ENCODE assay signal across 27 cellular contexts in the genomic region with DNA sequence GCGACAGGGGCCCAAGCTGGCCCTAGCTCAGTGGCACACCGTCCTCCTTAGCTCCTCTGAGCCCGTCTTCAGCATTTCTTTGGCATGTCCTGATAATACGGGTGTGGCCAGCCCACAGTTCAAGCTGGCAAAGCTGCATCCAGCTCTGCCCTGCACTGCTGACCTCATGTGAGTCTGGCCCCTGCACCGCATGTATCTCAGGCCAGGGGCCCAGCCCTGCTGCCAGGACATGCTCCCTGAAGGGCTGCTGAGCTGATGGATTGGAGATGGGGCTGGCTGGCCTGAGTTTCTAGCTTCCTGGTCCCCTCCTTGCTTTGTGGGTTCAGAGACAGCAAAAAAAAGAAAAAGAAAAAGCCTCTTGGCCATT. TPM values are rescaled to one million over a fixed set of nuclear protein-coding genes. Genes with fewer than 3 reads are reported as not detected.
DNase-seq lines count a peak whose midpoint lies in the region; ATAC-seq and TF ChIP-seq lines count a peak whose summit lies in the region.
"Had no signal": no experiment of that assay in that cellular context is flagged by ENCODE, and none has a peak within 500 bp of the region (broad histone marks: within the 10 kb centered on the region; RNA-seq: fewer than 3 reads in every experiment).

No MANE protein-coding gene starts in this region.

- H3K27me3 Mint-ChIP-seq in chondrocyte (ENCODE audit: low read depth) = peaks cover 36% of the 10 kb centered on the region

- intact Hi-C loops in right cardiac atrium (cut with DNase I) = no loop called here
- intact Hi-C loops in sciatic nerve (cut with DNase I) = no loop called here

- no peaks in the 10 kb centered on the region for H3K27me3 ChIP-seq in right cardiac atrium (ENCODE audit: control insufficient read depth, insufficient read depth)

- peaks cover 6% of the 10 kb centered on the region for H3K4me1 Mint-ChIP-seq in chondrocyte (ENCODE audit: low read depth)
- H3K4me1 Mint-ChIP-seq: central memory CD8-positive, alpha-beta T cell had no signal

- no peaks in the 10 kb centered on the region for H3K9me3 ChIP-seq in right cardiac atrium (ENCODE audit: control insufficient read depth, low read length)

- peak overlapping the region; percentile 17 for H3K27ac Mint-ChIP-seq in chondrocyte (ENCODE audit: unreplicated experiment)
- H3K27ac Mint-ChIP-seq: activated naive CD4-positive, alpha-beta T cell treated with anti-CD3 and anti-CD28 coated beads for 36 hours; CD4-positive, CD25-positive, alpha-beta regulatory T cell; stimulated activated naive CD8-positive, alpha-beta T cell treated with anti-CD3 and anti-CD28 coated beads, Interleukin-15, amount 100 ng/mL, for 72 hours had no signal

- H3K4me3 ChIP-seq in right cardiac atrium (ENCODE audit: low read length) = no peak overlapping the region
- no peak overlapping the region for H3K4me3 ChIP-seq in foreskin fibroblast (ENCODE audit: low read depth in 1 of 2, low read length in 2 of 2)
- H3K4me3 ChIP-seq: smooth muscle cell had no signal

- ATAC-seq in right cardiac atrium = peak; percentile 17 to 51
- peak; percentile 27 for ATAC-seq in sciatic nerve
- no peak for ATAC-seq in HG02678 (IDR thresholded peaks at IDR 0.05; ENCODE audit: unreplicated experiment)
- ATAC-seq in HG03095 (IDR thresholded peaks at IDR 0.05; ENCODE audit: unreplicated experiment) = no peak
- ATAC-seq: activated T-cell treated with anti-CD3 and anti-CD28 coated beads, Interleukin-2, amount 50 U/mL, for 4 hours; stimulated activated naive CD8-positive, alpha-beta T cell treated with anti-CD3 and anti-CD28 coated beads, Interleukin-15, amount 100 ng/mL, for 72 hours had no signal

- TF ChIP-seq CTCF in chondrocyte (IDR thresholded peaks at IDR 0.05) (no peak), foreskin fibroblast (IDR thresholded peaks at IDR 0.05; ENCODE audit: low read depth, low read length) (no peak)

- H3K4me1 ChIP-seq in right cardiac atrium (ENCODE audit: control insufficient read depth, insufficient read depth, low read length) = no peaks in the 10 kb centered on the region

- H3K9me3 Mint-ChIP-seq in chondrocyte (ENCODE audit: low read depth) = no peaks in the 10 kb centered on the region
- H3K9me3 Mint-ChIP-seq: activated naive CD4-positive, alpha-beta T cell treated with anti-CD3 and anti-CD28 coated beads for 36 hours; activated T-cell treated with anti-CD3 and anti-CD28 coated beads, Interleukin-2, amount 50 U/mL, for 4 hours; central memory CD8-positive, alpha-beta T cell; stimulated activated naive CD8-positive, alpha-beta T cell treated with anti-CD3 and anti-CD28 coated beads, Interleukin-15, amount 100 ng/mL, for 72 hours had no signal

- no peak overlapping the region for H3K4me3 Mint-ChIP-seq in chondrocyte (ENCODE audit: unreplicated experiment)
- H3K4me3 Mint-ChIP-seq: activated naive CD4-positive, alpha-beta T cell treated with anti-CD3 and anti-CD28 coated beads for 36 hours; activated T-cell treated with anti-CD3 and anti-CD28 coated beads, Interleukin-2, amount 50 U/mL, for 4 hours; CD4-positive, CD25-positive, alpha-beta regulatory T cell; stimulated activated naive CD8-positive, alpha-beta T cell treated with anti-CD3 and anti-CD28 coated beads, Interleukin-15, amount 100 ng/mL, for 72 hours had no signal

- DNase-seq in HUDEP-2 (lab: John Stamatoyannopoulos, UW; ENCODE audit: unreplicated experiment in 76 of 76) (peak in 53 of 76 experiments; percentile 0 to 73 (median 29)), chondrocyte (ENCODE audit: low spot score) (no peak), right cardiac atrium (peak; percentile 46 to 78 (median 75)), sciatic nerve (ENCODE audit: low spot score) (no peak), foreskin fibroblast (no peak), NCI-H2029 treated with DMSO at 0.1 percent for 48 hours (lab: John Stamatoyannopoulos, UW) (no peak)
- DNase-seq: activated CD4-positive, CD25-positive, alpha-beta regulatory T cell treated with anti-CD3 and anti-CD28 coated beads, Interleukin-2, amount 50 U/mL, for 72 hours; activated naive CD4-positive, alpha-beta T cell treated with anti-CD3 and anti-CD28 coated beads for 36 hours; activated T-cell treated with anti-CD3 and anti-CD28 coated beads, Interleukin-2, amount 50 U/mL, for 4 hours; CD4-positive, CD25-positive, alpha-beta regulatory T cell; erythroblast; NCI-H1048; NCI-H2081 treated with DMSO at 0.1 percent for 48 hours; NCI-H510A; NK-92 treated with Interleukin-12 subunit alpha and Interleukin-12 subunit beta, amount 100 ng/mL, for 24 hours; stimulated activated CD4-positive, alpha-beta T cell treated with anti-CD3 and anti-CD28 coated beads, Interleukin-4, amount 100 ng/mL, for 1 hour; stimulated activated naive CD8-positive, alpha-beta T cell treated with anti-CD3 and anti-CD28 coated beads, Interleukin-15, amount 100 ng/mL, for 72 hours; T1000; trophoblast cell had no signal

- H3K27ac ChIP-seq in right cardiac atrium (ENCODE audit: low read length) = no peak overlapping the region
- H3K27ac ChIP-seq: KMS-11 had no signal

- WGBS in right cardiac atrium = 52% methylated on average over 5 of the region's 5 CpGs

- H3K36me3 Mint-ChIP-seq in chondrocyte (ENCODE audit: low read depth) = no peaks in the 10 kb centered on the region
- H3K36me3 Mint-ChIP-seq: CD4-positive, CD25-positive, alpha-beta regulatory T cell had no signal

RNA-seq across cellular contexts. Expression of a gene that starts 2.4 kb away (rescaled TPM):
- total RNA-seq in chondrocyte (0.31 to 0.64 TPM (median 0.32 TPM) in 3 replicates), right cardiac atrium (1 to 10 TPM; 2.3 to 5.3 (median 3.0) TPM), sciatic nerve (27.2 TPM)
- polyA plus RNA-seq in right cardiac atrium = 2.8 TPM
- total RNA-seq: CD4-positive, CD25-positive, alpha-beta regulatory T cell; HT1080 had no signal
- polyA plus RNA-seq: CD4-positive, CD25-positive, alpha-beta regulatory T cell had no signal

RNA-seq across cellular contexts. Expression of a gene that starts 41.7 kb away (rescaled TPM):
- total RNA-seq in chondrocyte = not detected in 3 replicates
- not detected for total RNA-seq in right cardiac atrium
- not detected for polyA plus RNA-seq in right cardiac atrium
- not detected for total RNA-seq in sciatic nerve
- total RNA-seq: activated naive CD4-positive, alpha-beta T cell treated with anti-CD3 and anti-CD28 coated beads for 36 hours; activated T-cell treated with anti-CD3 and anti-CD28 coated beads, Interleukin-2, amount 50 U/mL, for 4 hours; CD4-positive, CD25-positive, alpha-beta regulatory T cell; glomerular endothelial cell; HT1080; lung microvascular endothelial cell; smooth muscle cell had no signal
- polyA plus RNA-seq: CD4-positive, CD25-positive, alpha-beta regulatory T cell; smooth muscle cell had no signal

Comparison
In these comparisons a context has a peak if more than half of its experiments do, and no peak if none do; other contexts are left out.
1. DNase-seq: peak in HUDEP-2 (53 of 76) and right cardiac atrium (3 of 3); none in chondrocyte (single experiment), sciatic nerve (single experiment), foreskin fibroblast (0 of 2) and NCI-H2029 treated with DMSO at 0.1 percent for 48 hours (single experiment).
2. ATAC-seq: peak in right cardiac atrium (2 of 2) and sciatic nerve (single experiment); none in HG02678 (single experiment) and HG03095 (single experiment).